11 cellular contexts compared by ENCODE assay signal in genomic region chr18:46072959-46073358, GRCh38. TPM values are rescaled to one million over a fixed set of nuclear protein-coding genes. Genes with fewer than 3 reads are reported as not detected.
DNase-seq lines count a peak whose midpoint lies in the region; ATAC-seq, FAIRE-seq and TF ChIP-seq lines count a peak whose summit lies in the region.
"Had no signal": no experiment of that assay in that cellular context is flagged by ENCODE, and none has a peak within 500 bp of the region (broad histone marks: within the 10 kb centered on the region; RNA-seq: fewer than 3 reads in every experiment).

No MANE protein-coding gene starts in this region.

- TF ChIP-seq EP300 in gastroesophageal sphincter (IDR thresholded peaks at IDR 0.05) = no peak

- no peaks in the 10 kb centered on the region for H3K9me3 ChIP-seq in CD8-positive, alpha-beta memory T cell (ENCODE audit: low read length)
- H3K9me3 ChIP-seq in small intestine (ENCODE audit: control insufficient read depth, low read depth) = no peaks in the 10 kb centered on the region
- no peaks in the 10 kb centered on the region for H3K9me3 ChIP-seq in gastroesophageal sphincter
- no peaks in the 10 kb centered on the region for H3K9me3 ChIP-seq in BE2C
- H3K9me3 ChIP-seq: BLaER1 treated with 17β-estradiol and CSF1 and Interleukin-3, amounts not matched to agents 10 nM and 100 nM had no signal

- no peak for ATAC-seq in gastroesophageal sphincter

- H3K4me3 ChIP-seq in CD8-positive, alpha-beta memory T cell (ENCODE audit: low read length) = no peak overlapping the region
- H3K4me3 ChIP-seq in small intestine (ENCODE audit: low read depth in 1 of 2, low read length in 2 of 2) (no peak overlapping the region), gastroesophageal sphincter (no peak overlapping the region), BE2C (ENCODE audit: low read depth, low read length) (no peak overlapping the region)

- intact Hi-C loops in CD14-positive monocyte (cut with micrococcal nuclease) = loop anchor here (5.0 to 10.0 kb wide), 5 partner anchors 48 to 408 kb away; partner anchors contain the start of gene EPG5 (in 1 of the 2)
- intact Hi-C loops in activated T-helper 2 cell treated with anti-CD3 and anti-CD28 coated beads, Interferon-gamma antibody, Interleukin-2, Interleukin-4, amounts not matched to agents 10 μg/mL and 5 μg/mL and 100 μg/mL, durations not matched to agents 14 hours and 24 hours and 36 hours (cut with micrococcal nuclease) = loop anchor here (1.0 to 5.0 kb wide), 8 partner anchors 46 to 452 kb away; partner anchors contain the start of gene EPG5

- POLR2A ChIA-PET in CD8-positive, alpha-beta memory T cell (lab: Charles Lee) = interaction anchor here (1.3 kb wide), 3 partner anchors 17 to 385 kb away, joined by 3 to 5 read pairs (median 4); no protein-coding TSS in a partner anchor

- H3K4me1 ChIP-seq in CD8-positive, alpha-beta memory T cell (ENCODE audit: insufficient read depth, low read length) = peaks cover 45% of the 10 kb centered on the region
- no peaks in the 10 kb centered on the region for H3K4me1 ChIP-seq in small intestine (ENCODE audit: control insufficient read depth in 2 of 2, insufficient read depth in 1 of 2, low read depth in 1 of 2, low read length in 1 of 2)
- peaks cover 0 to 45% (median 9%) of the 10 kb centered on the region in 3 donors for H3K4me1 ChIP-seq in gastroesophageal sphincter
- H3K4me1 ChIP-seq in BE2C = no peaks in the 10 kb centered on the region

- DNase-seq in CD14-positive monocyte (ENCODE audit: low spot score) (no peak), mesothelial cell of epicardium (ENCODE audit: low spot score in 2 of 2, unreplicated experiment in 2 of 2) (no peak), small intestine (no peak), AG08396 (ENCODE audit: low spot score) (no peak), BE2C (no peak)
- no peak for DNase-seq in CD8-positive, alpha-beta memory T cell
- DNase-seq in activated T-helper 2 cell treated with anti-CD3 and anti-CD28 coated beads, Interferon-gamma antibody, Interleukin-2, Interleukin-4, amounts not matched to agents 10 μg/mL and 5 μg/mL and 100 μg/mL, durations not matched to agents 14 hours and 24 hours and 36 hours (ENCODE audit: low spot score) = no peak
- DNase-seq: PC-3 had no signal

- H3K4me3 Mint-ChIP-seq in CD14-positive monocyte (peak overlapping the region; percentile 85 to 88), mesothelial cell of epicardium (peak overlapping the region; percentile 79)
- H3K4me3 Mint-ChIP-seq in CD8-positive, alpha-beta memory T cell = peak overlapping the region; percentile 53 to 93 (median 78)
- peak overlapping the region; percentile 81 for H3K4me3 Mint-ChIP-seq in activated T-helper 2 cell treated with anti-CD3 and anti-CD28 coated beads, Interferon-gamma antibody, Interleukin-2, Interleukin-4, amounts not matched to agents 10 μg/mL and 5 μg/mL and 100 μg/mL, durations not matched to agents 14 hours and 24 hours and 36 hours (ENCODE audit: low read depth)

- no peaks in the 10 kb centered on the region for H3K36me3 ChIP-seq in CD8-positive, alpha-beta memory T cell (ENCODE audit: insufficient read depth, low read length)
- H3K36me3 ChIP-seq in small intestine (ENCODE audit: control insufficient read depth in 2 of 2, insufficient read depth in 2 of 2, low read length in 2 of 2) (no peaks in the 10 kb centered on the region), gastroesophageal sphincter (peaks cover 0 to 6% of the 10 kb centered on the region in 2 donors), BE2C (peaks cover 2% of the 10 kb centered on the region; the same call in 1 of the 2 replicates)

- H3K27me3 ChIP-seq in CD8-positive, alpha-beta memory T cell (ENCODE audit: insufficient read depth, low read length, poor library complexity, severe bottlenecking) = no peaks in the 10 kb centered on the region
- H3K27me3 ChIP-seq in small intestine (ENCODE audit: control insufficient read depth in 2 of 2, insufficient read depth in 2 of 2, low read length in 2 of 2) (no peaks in the 10 kb centered on the region), gastroesophageal sphincter (no peaks in the 10 kb centered on the region), BE2C (peaks cover 15% of the 10 kb centered on the region)
- H3K27me3 ChIP-seq: heart right ventricle had no signal

- FAIRE-seq in small intestine (lab: Jason Lieb, UNC) = no peak

- TF ChIP-seq POLR2A in gastroesophageal sphincter (IDR thresholded peaks at IDR 0.05) = no peak

- H3K27ac Mint-ChIP-seq in CD14-positive monocyte = peak overlapping the region in 1 of 7 donors; percentile 36
- H3K27ac Mint-ChIP-seq in CD8-positive, alpha-beta memory T cell = peak overlapping the region in 3 of 8 donors; percentile 3 to 77 (median 58)
- no peak overlapping the region for H3K27ac Mint-ChIP-seq in activated T-helper 2 cell treated with anti-CD3 and anti-CD28 coated beads, Interferon-gamma antibody, Interleukin-2, Interleukin-4, amounts not matched to agents 10 μg/mL and 5 μg/mL and 100 μg/mL, durations not matched to agents 14 hours and 24 hours and 36 hours
- H3K27ac Mint-ChIP-seq in mesothelial cell of epicardium = no peak overlapping the region

- TF ChIP-seq CTCF in CD14-positive monocyte (IDR thresholded peaks at IDR 0.05) (no peak), mesothelial cell of epicardium (IDR thresholded peaks at IDR 0.05; ENCODE audit: unreplicated experiment) (no peak), gastroesophageal sphincter (IDR thresholded peaks at IDR 0.05) (no peak), BE2C (IDR thresholded peaks at IDR 0.05; ENCODE audit: low read depth, low read length) (no peak)

- H3K27ac ChIP-seq in CD8-positive, alpha-beta memory T cell (ENCODE audit: low read depth, low read length) = no peak overlapping the region
- H3K27ac ChIP-seq in small intestine (ENCODE audit: low read depth in 1 of 2, low read length in 1 of 2) (no peak overlapping the region), gastroesophageal sphincter (no peak overlapping the region)
- H3K27ac ChIP-seq: BLaER1 treated with 17β-estradiol and CSF1 and Interleukin-3, amounts not matched to agents 10 nM and 100 nM had no signal

- H3K36me3 Mint-ChIP-seq in CD14-positive monocyte (peaks cover 10 to 12% of the 10 kb centered on the region in 2 donors), mesothelial cell of epicardium (peaks cover 4% of the 10 kb centered on the region)
- peaks cover 0 to 5% (median 0%) of the 10 kb centered on the region in 3 donors for H3K36me3 Mint-ChIP-seq in CD8-positive, alpha-beta memory T cell
- H3K36me3 Mint-ChIP-seq in activated T-helper 2 cell treated with anti-CD3 and anti-CD28 coated beads, Interferon-gamma antibody, Interleukin-2, Interleukin-4, amounts not matched to agents 10 μg/mL and 5 μg/mL and 100 μg/mL, durations not matched to agents 14 hours and 24 hours and 36 hours (ENCODE audit: low read depth) = peaks cover 23% of the 10 kb centered on the region

- CTCF ChIA-PET in CD8-positive, alpha-beta memory T cell (lab: Charles Lee) = interaction anchor here (0.7 to 2.4 kb wide), 24 partner anchors 10 to 452 kb away, joined by 3 to 21 read pairs (median 4); no protein-coding TSS in a partner anchor

- H3K27me3 Mint-ChIP-seq in CD14-positive monocyte (ENCODE audit: low read depth in 3 of 3) (peaks cover 0 to 1% (median 0%) of the 10 kb centered on the region in 3 donors), mesothelial cell of epicardium (ENCODE audit: low read depth) (no peaks in the 10 kb centered on the region)
- peaks cover 0 to 1% of the 10 kb centered on the region in 2 donors for H3K27me3 Mint-ChIP-seq in CD8-positive, alpha-beta memory T cell
- H3K27me3 Mint-ChIP-seq in activated T-helper 2 cell treated with anti-CD3 and anti-CD28 coated beads, Interferon-gamma antibody, Interleukin-2, Interleukin-4, amounts not matched to agents 10 μg/mL and 5 μg/mL and 100 μg/mL, durations not matched to agents 14 hours and 24 hours and 36 hours (ENCODE audit: low read depth) = no peaks in the 10 kb centered on the region

- no peaks in the 10 kb centered on the region for H3K9me3 Mint-ChIP-seq in CD14-positive monocyte
- no peaks in the 10 kb centered on the region for H3K9me3 Mint-ChIP-seq in CD8-positive, alpha-beta memory T cell
- no peaks in the 10 kb centered on the region for H3K9me3 Mint-ChIP-seq in activated T-helper 2 cell treated with anti-CD3 and anti-CD28 coated beads, Interferon-gamma antibody, Interleukin-2, Interleukin-4, amounts not matched to agents 10 μg/mL and 5 μg/mL and 100 μg/mL, durations not matched to agents 14 hours and 24 hours and 36 hours
- H3K9me3 Mint-ChIP-seq in mesothelial cell of epicardium = no peaks in the 10 kb centered on the region

- WGBS in small intestine, 3 donors = 53 to 85% (median 77%) methylated on average over 3 of the region's 3 CpGs
- 100% methylated on average over 1 of the region's 3 CpGs; no CpG with 5 or more reads in 1 of the 2 donors for WGBS in gastroesophageal sphincter (ENCODE audit: low coverage in 1 of 2), 2 donors

- peaks cover 46% of the 10 kb centered on the region for H3K4me1 Mint-ChIP-seq in CD14-positive monocyte
- peaks cover 36 to 42% (median 37%) of the 10 kb centered on the region in 3 donors for H3K4me1 Mint-ChIP-seq in CD8-positive, alpha-beta memory T cell
- peaks cover 42% of the 10 kb centered on the region for H3K4me1 Mint-ChIP-seq in activated T-helper 2 cell treated with anti-CD3 and anti-CD28 coated beads, Interferon-gamma antibody, Interleukin-2, Interleukin-4, amounts not matched to agents 10 μg/mL and 5 μg/mL and 100 μg/mL, durations not matched to agents 14 hours and 24 hours and 36 hours (ENCODE audit: low read depth)
- H3K4me1 Mint-ChIP-seq in mesothelial cell of epicardium = peaks cover 13% of the 10 kb centered on the region

RNA-seq across cellular contexts. Expression of gene PSTPIP2, which starts 0.9 kb away (rescaled TPM):
- polyA plus RNA-seq in CD14-positive monocyte (10 to 100 TPM; 35.0 to 42.3 TPM), small intestine (1 to 10 TPM; 2.0 to 4.6 (median 3.8) TPM)
- total RNA-seq in CD8-positive, alpha-beta memory T cell = 10 to 100 TPM; 24.9 to 25.3 TPM
- polyA plus RNA-seq in CD8-positive, alpha-beta memory T cell = 11.0 TPM
- total RNA-seq in activated T-helper 2 cell treated with anti-CD3 and anti-CD28 coated beads, Interferon-gamma antibody, Interleukin-2, Interleukin-4, amounts not matched to agents 10 μg/mL and 5 μg/mL and 100 μg/mL, durations not matched to agents 14 hours and 24 hours and 36 hours = 36.8 and 39.0 TPM in 2 replicates
- total RNA-seq in mesothelial cell of epicardium (10.6 to 12.7 TPM (median 11.8 TPM) in 3 replicates), gastroesophageal sphincter (10 to 100 TPM in 1 of 4 donors, 1 to 10 TPM in 3; 6.5 to 10.7 (median 8.7) TPM)
- polyA plus RNA-seq in BE2C (2012; ENCODE audit: insufficient read depth, insufficient read length, low read depth) = 0.15 TPM

RNA-seq across cellular contexts. Expression of gene ATP5F1A, which starts 25.1 kb away (rescaled TPM):
- polyA plus RNA-seq in CD14-positive monocyte (100 to 1,000 TPM; 524 to 553 TPM), small intestine (100 to 1,000 TPM; 585 to 675 (median 631) TPM)
- total RNA-seq in CD8-positive, alpha-beta memory T cell = 100 to 1,000 TPM; 456 to 468 TPM
- 409 TPM for polyA plus RNA-seq in CD8-positive, alpha-beta memory T cell
- total RNA-seq in activated T-helper 2 cell treated with anti-CD3 and anti-CD28 coated beads, Interferon-gamma antibody, Interleukin-2, Interleukin-4, amounts not matched to agents 10 μg/mL and 5 μg/mL and 100 μg/mL, durations not matched to agents 14 hours and 24 hours and 36 hours = 441 and 445 TPM in 2 replicates
- total RNA-seq in mesothelial cell of epicardium (322 to 340 TPM (median 329 TPM) in 3 replicates), gastroesophageal sphincter (100 to 1,000 TPM; 461 to 688 (median 605) TPM)
- 344 TPM for polyA plus RNA-seq in BE2C (2012; ENCODE audit: insufficient read depth, insufficient read length, low read depth)

RNA-seq across cellular contexts. Expression of gene HAUS1, which starts 31.2 kb away (rescaled TPM):
- 10 to 100 TPM; 34.6 to 50.4 TPM for polyA plus RNA-seq in CD14-positive monocyte
- 10 to 100 TPM; 52.5 to 53.3 TPM for total RNA-seq in CD8-positive, alpha-beta memory T cell
- polyA plus RNA-seq in CD8-positive, alpha-beta memory T cell = 43.2 TPM
- 52.3 and 58.1 TPM in 2 replicates for total RNA-seq in activated T-helper 2 cell treated with anti-CD3 and anti-CD28 coated beads, Interferon-gamma antibody, Interleukin-2, Interleukin-4, amounts not matched to agents 10 μg/mL and 5 μg/mL and 100 μg/mL, durations not matched to agents 14 hours and 24 hours and 36 hours
- total RNA-seq in mesothelial cell of epicardium = 47.3 to 51.5 TPM (median 49.0 TPM) in 3 replicates
- 10 to 100 TPM; 15.7 to 32.7 (median 23.2) TPM for polyA plus RNA-seq in small intestine
- total RNA-seq in gastroesophageal sphincter = 10 to 100 TPM; 16.2 to 36.0 (median 33.6) TPM
- 12.7 TPM for polyA plus RNA-seq in BE2C (2012; ENCODE audit: insufficient read depth, insufficient read length, low read depth)
